ENCODE assay signal across 1 cellular context in the genomic region with DNA sequence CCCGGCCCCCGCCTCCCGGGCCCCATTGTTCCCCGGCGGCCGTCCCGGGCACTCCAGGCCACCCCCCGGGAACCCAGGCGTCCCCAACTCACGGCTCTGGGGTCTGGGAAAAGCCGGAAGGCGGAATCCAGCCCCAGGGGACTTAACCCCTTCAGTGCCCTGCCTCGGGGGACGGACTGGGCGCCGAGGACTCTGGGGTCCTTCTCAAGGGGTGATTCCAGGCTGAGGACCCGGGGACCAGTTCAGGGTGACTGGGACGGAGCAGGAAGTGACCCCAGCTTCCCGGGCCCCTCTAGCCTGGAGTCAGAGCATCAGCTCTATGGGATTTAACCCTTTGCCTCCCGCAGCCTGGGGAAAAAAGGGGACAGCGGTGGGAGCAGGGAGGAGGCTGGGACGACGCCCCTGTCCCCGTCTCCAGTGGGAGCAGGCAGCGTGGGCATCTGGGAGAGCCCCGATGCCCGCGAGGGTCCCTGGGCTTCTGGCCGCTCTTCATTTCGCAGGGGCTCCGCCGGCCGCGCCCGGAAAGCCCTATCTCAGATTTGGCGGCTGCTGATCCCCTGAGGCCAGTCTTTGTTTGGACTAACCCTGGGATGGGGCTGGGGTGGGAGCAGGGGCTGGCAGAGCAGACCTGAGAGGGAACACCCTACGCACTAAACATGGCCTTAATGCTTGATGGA.
TF ChIP-seq lines count a peak whose summit lies in the region.

Gene ZNF629 (minus strand): TSS at position 270 of the 677 bp plus-strand sequence. CDS start 2,723 bp downstream, outside the sequence.

TF ChIP-seq in HepG2, 621 proteins besides CTCF, POLR2A, EP300 and RAD21 (continued from another document and continues in another):
- TF ChIP-seq, protein P1, sequence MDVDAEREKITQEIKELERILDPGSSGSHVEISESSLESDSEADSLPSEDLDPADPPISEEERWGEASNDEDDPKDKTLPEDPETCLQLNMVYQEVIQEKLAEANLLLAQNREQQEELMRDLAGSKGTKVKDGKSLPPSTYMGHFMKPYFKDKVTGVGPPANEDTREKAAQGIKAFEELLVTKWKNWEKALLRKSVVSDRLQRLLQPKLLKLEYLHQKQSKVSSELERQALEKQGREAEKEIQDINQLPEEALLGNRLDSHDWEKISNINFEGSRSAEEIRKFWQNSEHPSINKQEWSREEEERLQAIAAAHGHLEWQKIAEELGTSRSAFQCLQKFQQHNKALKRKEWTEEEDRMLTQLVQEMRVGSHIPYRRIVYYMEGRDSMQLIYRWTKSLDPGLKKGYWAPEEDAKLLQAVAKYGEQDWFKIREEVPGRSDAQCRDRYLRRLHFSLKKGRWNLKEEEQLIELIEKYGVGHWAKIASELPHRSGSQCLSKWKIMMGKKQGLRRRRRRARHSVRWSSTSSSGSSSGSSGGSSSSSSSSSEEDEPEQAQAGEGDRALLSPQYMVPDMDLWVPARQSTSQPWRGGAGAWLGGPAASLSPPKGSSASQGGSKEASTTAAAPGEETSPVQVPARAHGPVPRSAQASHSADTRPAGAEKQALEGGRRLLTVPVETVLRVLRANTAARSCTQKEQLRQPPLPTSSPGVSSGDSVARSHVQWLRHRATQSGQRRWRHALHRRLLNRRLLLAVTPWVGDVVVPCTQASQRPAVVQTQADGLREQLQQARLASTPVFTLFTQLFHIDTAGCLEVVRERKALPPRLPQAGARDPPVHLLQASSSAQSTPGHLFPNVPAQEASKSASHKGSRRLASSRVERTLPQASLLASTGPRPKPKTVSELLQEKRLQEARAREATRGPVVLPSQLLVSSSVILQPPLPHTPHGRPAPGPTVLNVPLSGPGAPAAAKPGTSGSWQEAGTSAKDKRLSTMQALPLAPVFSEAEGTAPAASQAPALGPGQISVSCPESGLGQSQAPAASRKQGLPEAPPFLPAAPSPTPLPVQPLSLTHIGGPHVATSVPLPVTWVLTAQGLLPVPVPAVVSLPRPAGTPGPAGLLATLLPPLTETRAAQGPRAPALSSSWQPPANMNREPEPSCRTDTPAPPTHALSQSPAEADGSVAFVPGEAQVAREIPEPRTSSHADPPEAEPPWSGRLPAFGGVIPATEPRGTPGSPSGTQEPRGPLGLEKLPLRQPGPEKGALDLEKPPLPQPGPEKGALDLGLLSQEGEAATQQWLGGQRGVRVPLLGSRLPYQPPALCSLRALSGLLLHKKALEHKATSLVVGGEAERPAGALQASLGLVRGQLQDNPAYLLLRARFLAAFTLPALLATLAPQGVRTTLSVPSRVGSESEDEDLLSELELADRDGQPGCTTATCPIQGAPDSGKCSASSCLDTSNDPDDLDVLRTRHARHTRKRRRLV (CRISPR knock-in tag; IDR thresholded peaks at IDR 0.05): peak; percentile 23; the same call in 1 of the 2 replicates
- TF ChIP-seq, protein P2, sequence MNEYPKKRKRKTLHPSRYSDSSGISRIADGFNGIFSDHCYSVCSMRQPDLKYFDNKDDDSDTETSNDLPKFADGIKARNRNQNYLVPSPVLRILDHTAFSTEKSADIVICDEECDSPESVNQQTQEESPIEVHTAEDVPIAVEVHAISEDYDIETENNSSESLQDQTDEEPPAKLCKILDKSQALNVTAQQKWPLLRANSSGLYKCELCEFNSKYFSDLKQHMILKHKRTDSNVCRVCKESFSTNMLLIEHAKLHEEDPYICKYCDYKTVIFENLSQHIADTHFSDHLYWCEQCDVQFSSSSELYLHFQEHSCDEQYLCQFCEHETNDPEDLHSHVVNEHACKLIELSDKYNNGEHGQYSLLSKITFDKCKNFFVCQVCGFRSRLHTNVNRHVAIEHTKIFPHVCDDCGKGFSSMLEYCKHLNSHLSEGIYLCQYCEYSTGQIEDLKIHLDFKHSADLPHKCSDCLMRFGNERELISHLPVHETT (CRISPR knock-in tag; conservative IDR thresholded peaks at IDR 0.05): no peak; the same call in 1 of the 2 replicates
- TF ChIP-seq ATF1 (CRISPR knock-in tag; IDR thresholded peaks at IDR 0.05): no peak; the same call in 1 of the 2 replicates
- TF ChIP-seq ZNF225 (CRISPR knock-in tag; IDR thresholded peaks at IDR 0.05): peak; percentile 33; the same call in 1 of the 2 replicates
- no peak for TF ChIP-seq ZBTB3 (CRISPR knock-in tag; IDR thresholded peaks at IDR 0.05; ENCODE audit: borderline replicate concordance, low read depth)
- TF ChIP-seq CREM (IDR thresholded peaks at IDR 0.05): peak; percentile 73; the same call in 1 of the 2 replicates
- TF ChIP-seq CREM (CRISPR knock-in tag; IDR thresholded peaks at IDR 0.05): no peak
- TF ChIP-seq AFF4 (CRISPR knock-in tag; IDR thresholded peaks at IDR 0.05): peak; percentile 57
- TF ChIP-seq, protein P3, sequence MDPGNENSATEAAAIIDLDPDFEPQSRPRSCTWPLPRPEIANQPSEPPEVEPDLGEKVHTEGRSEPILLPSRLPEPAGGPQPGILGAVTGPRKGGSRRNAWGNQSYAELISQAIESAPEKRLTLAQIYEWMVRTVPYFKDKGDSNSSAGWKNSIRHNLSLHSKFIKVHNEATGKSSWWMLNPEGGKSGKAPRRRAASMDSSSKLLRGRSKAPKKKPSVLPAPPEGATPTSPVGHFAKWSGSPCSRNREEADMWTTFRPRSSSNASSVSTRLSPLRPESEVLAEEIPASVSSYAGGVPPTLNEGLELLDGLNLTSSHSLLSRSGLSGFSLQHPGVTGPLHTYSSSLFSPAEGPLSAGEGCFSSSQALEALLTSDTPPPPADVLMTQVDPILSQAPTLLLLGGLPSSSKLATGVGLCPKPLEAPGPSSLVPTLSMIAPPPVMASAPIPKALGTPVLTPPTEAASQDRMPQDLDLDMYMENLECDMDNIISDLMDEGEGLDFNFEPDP (CRISPR knock-in tag; conservative IDR thresholded peaks at IDR 0.05): 0 out of 2 replicates have a peak, but pooled peaks have one; percentile 99
- TF ChIP-seq KDM5A (IDR thresholded peaks at IDR 0.05; ENCODE audit: borderline replicate concordance, low read length): peak; percentile 85
- peak; percentile 93 for TF ChIP-seq ZNF18 (CRISPR knock-in tag; IDR thresholded peaks at IDR 0.05; ENCODE audit: insufficient replicate concordance)
- no peak; the same call in 1 of the 2 replicates for TF ChIP-seq NCOA2 (CRISPR knock-in tag; IDR thresholded peaks at IDR 0.05)
- 0 out of 2 replicates have a peak, but pooled peaks have one; percentile 29 for TF ChIP-seq ZSCAN9 (CRISPR knock-in tag; IDR thresholded peaks at IDR 0.05; ENCODE audit: borderline replicate concordance)
- peak; percentile 81 for TF ChIP-seq ZNF563 (CRISPR knock-in tag; IDR thresholded peaks at IDR 0.05)
- TF ChIP-seq ZNF766 (CRISPR knock-in tag; IDR thresholded peaks at IDR 0.05; ENCODE audit: borderline replicate concordance): 0 out of 2 replicates have a peak, but pooled peaks have one; percentile 54
- TF ChIP-seq ELF3 (CRISPR knock-in tag; IDR thresholded peaks at IDR 0.05): peak; percentile 96
- no peak for TF ChIP-seq ZNF850 (CRISPR knock-in tag; conservative IDR thresholded peaks at IDR 0.05)
- TF ChIP-seq MYPOP (CRISPR knock-in tag; IDR thresholded peaks at IDR 0.05): no peak
- TF ChIP-seq KDM3A (CRISPR knock-in tag; IDR thresholded peaks at IDR 0.05; ENCODE audit: low read depth): peak; percentile 75; the same call in 1 of the 2 replicates
- TF ChIP-seq NR2F6 (IDR thresholded peaks at IDR 0.05): peak; percentile 46; the same call in 1 of the 2 replicates
- TF ChIP-seq NR2F6 (CRISPR knock-in tag; IDR thresholded peaks at IDR 0.05): peak; percentile 68
- TF ChIP-seq HMGA1 (CRISPR knock-in tag; conservative IDR thresholded peaks at IDR 0.05): no peak
- TF ChIP-seq IRF1 (CRISPR knock-in tag; IDR thresholded peaks at IDR 0.05; ENCODE audit: low read depth): no peak
- peak; percentile 45; the same call in 1 of the 2 replicates for TF ChIP-seq ZNF543 (CRISPR knock-in tag; IDR thresholded peaks at IDR 0.05)
- TF ChIP-seq ZNF746 (CRISPR knock-in tag; IDR thresholded peaks at IDR 0.05): peak; percentile 75; the same call in 1 of the 2 replicates
- TF ChIP-seq ZFP1 (CRISPR knock-in tag; IDR thresholded peaks at IDR 0.05): peak; percentile 66; the same call in 1 of the 2 replicates
- TF ChIP-seq PHF8 (CRISPR knock-in tag; IDR thresholded peaks at IDR 0.05): peak; percentile 87
- TF ChIP-seq POGK (CRISPR knock-in tag; conservative IDR thresholded peaks at IDR 0.05): no peak; the same call in 1 of the 2 replicates
- no peak for TF ChIP-seq PRMT3 (CRISPR knock-in tag; IDR thresholded peaks at IDR 0.05; ENCODE audit: borderline replicate concordance, low read depth)
- TF ChIP-seq HDAC1 (CRISPR knock-in tag; IDR thresholded peaks at IDR 0.05): peak; percentile 89
- TF ChIP-seq ELF1 (CRISPR knock-in tag; IDR thresholded peaks at IDR 0.05): peak; percentile 97
